In the genomic region with DNA sequence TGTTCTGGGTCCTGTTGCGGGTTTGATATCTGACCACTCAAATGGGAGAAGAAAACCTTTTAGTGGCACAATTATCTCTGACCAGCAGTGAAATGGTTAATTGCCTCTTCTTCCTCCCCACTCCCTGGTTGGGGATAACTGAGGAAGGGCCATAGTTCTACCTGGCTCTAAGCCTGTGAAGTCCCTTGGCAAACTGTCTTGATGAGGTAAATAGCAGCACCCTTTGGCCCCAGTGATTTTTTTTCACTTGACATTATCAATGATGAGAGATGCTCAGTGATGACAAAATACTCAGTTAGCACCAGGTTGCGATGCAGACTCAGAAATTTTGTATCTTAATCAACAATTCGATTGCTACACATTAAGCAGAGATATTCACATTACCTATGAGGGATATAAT, we compare ENCODE assay signal across 6 cellular contexts.
"Had no signal": no experiment of that assay in that cellular context is flagged by ENCODE, and none has a peak within 500 bp of the region (broad histone marks: within the 10 kb centered on the region; RNA-seq: fewer than 3 reads in every experiment).

No MANE protein-coding gene starts in this region.

- H3K4me3 ChIP-seq: GM23248, HAP-1, K562 had no signal

- H3K9ac ChIP-seq: GM23248 had no signal

- DNase-seq: GM23248, GOT3, H7, IMR-90 had no signal

- H3K27ac ChIP-seq: GM23248 had no signal

- H3K9me3 ChIP-seq: HAP-1 had no signal

- H3K4me1 ChIP-seq: HAP-1 had no signal

- H3K36me3 ChIP-seq: HAP-1 had no signal
